In the genomic region with DNA sequence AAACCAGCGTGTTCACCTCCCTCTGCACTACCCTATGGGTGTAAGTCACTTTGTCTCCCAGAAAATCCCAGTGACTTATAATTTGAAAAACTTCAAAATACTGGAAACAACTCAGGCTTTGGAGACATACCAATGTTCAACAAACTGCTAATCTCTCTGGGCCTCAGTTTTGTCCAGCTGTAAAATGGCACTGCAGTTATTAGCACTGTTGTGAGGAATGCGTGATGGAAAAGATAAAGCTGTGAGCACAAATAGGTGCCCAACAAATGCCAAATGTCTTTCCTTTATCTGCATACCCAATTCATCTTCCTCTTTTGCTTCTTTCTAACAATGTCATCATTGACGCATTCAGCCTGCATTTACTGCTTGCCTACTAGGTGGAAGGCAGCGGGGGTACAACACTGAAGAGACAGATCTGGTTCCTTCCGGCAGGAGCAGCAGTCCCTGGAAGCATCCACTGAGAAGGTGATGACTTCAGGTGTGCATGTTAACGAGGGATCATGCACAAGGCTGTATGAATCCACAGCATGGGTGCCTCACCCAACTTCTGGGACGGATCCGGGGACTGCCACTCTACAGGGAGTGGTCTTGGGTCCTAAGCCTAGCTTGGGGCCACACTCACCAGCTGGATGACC, we compare ENCODE assay signal across 11 cellular contexts.
DNase-seq lines count a peak whose midpoint lies in the region; ATAC-seq and TF ChIP-seq lines count a peak whose summit lies in the region.
"Had no signal": no experiment of that assay in that cellular context is flagged by ENCODE, and none has a peak within 500 bp of the region (broad histone marks: within the 10 kb centered on the region; RNA-seq: fewer than 3 reads in every experiment).

No MANE protein-coding gene starts in this region.

- H3F3A ChIP-seq in SU-DHL-6 (ENCODE audit: insufficient read depth) = peaks cover 95% of the 10 kb centered on the region

- H3K9me3 ChIP-seq in SU-DHL-6 (ENCODE audit: insufficient read depth, low read length) (no peaks in the 10 kb centered on the region), testis (no peaks in the 10 kb centered on the region), gastrocnemius medialis (no peaks in the 10 kb centered on the region)
- H3K9me3 ChIP-seq: BE2C, SJSA1 had no signal

- CTCF ChIA-PET in activated naive CD4-positive, alpha-beta T cell treated with anti-CD3 and anti-CD28 coated beads for 36 hours (lab: Charles Lee) = interaction anchor here (1.0 to 2.7 kb wide), 4 partner anchors 10 to 81 kb away, joined by 3 to 18 read pairs (median 5); no protein-coding TSS in a partner anchor

- TF ChIP-seq POLR2A in testis (IDR thresholded peaks at IDR 0.05) (no peak), gastrocnemius medialis (IDR thresholded peaks at IDR 0.05) (no peak)

- no peak overlapping the region for H3K4me3 Mint-ChIP-seq in activated naive CD4-positive, alpha-beta T cell treated with anti-CD3 and anti-CD28 coated beads for 36 hours

- H3K9me3 Mint-ChIP-seq in activated naive CD4-positive, alpha-beta T cell treated with anti-CD3 and anti-CD28 coated beads for 36 hours = no peaks in the 10 kb centered on the region

- in situ Hi-C loops in gastrocnemius medialis (cut with MboI; ENCODE audit: low sequenced_read_pairs in 4 of 4) = no loop called here

- no peaks in the 10 kb centered on the region for H3K27me3 Mint-ChIP-seq in activated naive CD4-positive, alpha-beta T cell treated with anti-CD3 and anti-CD28 coated beads for 36 hours (ENCODE audit: low read depth)

- intact Hi-C loops in activated naive CD4-positive, alpha-beta T cell treated with anti-CD3 and anti-CD28 coated beads for 36 hours (cut with micrococcal nuclease) = loop anchor here (1.0 kb wide), 2 partner anchors 9 to 30 kb away; no protein-coding TSS in a partner anchor
- intact Hi-C loops in testis (cut with DNase I; ENCODE audit: low total_unique reads) = no loop called here
- intact Hi-C loops in gastrocnemius medialis (cut with DNase I; ENCODE audit: low total_unique reads) = loop anchor here (5.0 kb wide), 3 partner anchors 36 to 124 kb away; partner anchors contain the start of gene USP36

- H3K36me3 Mint-ChIP-seq in activated naive CD4-positive, alpha-beta T cell treated with anti-CD3 and anti-CD28 coated beads for 36 hours (ENCODE audit: low read depth) = no peaks in the 10 kb centered on the region

- DNase-seq in activated naive CD4-positive, alpha-beta T cell treated with anti-CD3 and anti-CD28 coated beads for 36 hours = no peak
- DNase-seq in activated naive CD4-positive, alpha-beta T cell (lab: John Stamatoyannopoulos, UW) = no peak
- DNase-seq in epithelial cell of prostate (ENCODE audit: low read depth, low spot score) (no peak), NCI-H1930 (lab: John Stamatoyannopoulos, UW) (no peak), testis (no peak), gastrocnemius medialis (no peak)

- peak overlapping the region; percentile 8 for H3K4me3 ChIP-seq in SU-DHL-6 (ENCODE audit: insufficient read depth, low read length, poor library complexity, severe bottlenecking)
- H3K4me3 ChIP-seq in testis = no peak overlapping the region
- H3K4me3 ChIP-seq in gastrocnemius medialis = no peak overlapping the region
- H3K4me3 ChIP-seq: SJSA1, smooth muscle cell had no signal

- H4K20me1 ChIP-seq in SU-DHL-6 (ENCODE audit: low read depth, low read length) = no peaks in the 10 kb centered on the region

- TF ChIP-seq CTCF in SU-DHL-6 (IDR thresholded peaks at IDR 0.05; ENCODE audit: insufficient read depth, low read length, poor library complexity, severe bottlenecking) = no peak
- no peak for TF ChIP-seq CTCF in testis (IDR thresholded peaks at IDR 0.05)
- TF ChIP-seq CTCF in gastrocnemius medialis (IDR thresholded peaks at IDR 0.05 in 4 of 5, conservative IDR thresholded peaks at IDR 0.05 in 1 of 5) = no peak

- H3K36me3 ChIP-seq in SU-DHL-6 (ENCODE audit: low read length) (no peaks in the 10 kb centered on the region), testis (ENCODE audit: low read depth, missing control alignments) (no peaks in the 10 kb centered on the region), gastrocnemius medialis (no peaks in the 10 kb centered on the region)
- H3K36me3 ChIP-seq: BE2C, SJSA1 had no signal

- H3K79me2 ChIP-seq in SU-DHL-6 (ENCODE audit: insufficient read depth, low read length) = peaks cover 100% of the 10 kb centered on the region

- H3K27ac ChIP-seq in SU-DHL-6 (ENCODE audit: low read depth, low read length) = peak overlapping the region; percentile 96
- H3K27ac ChIP-seq in epithelial cell of prostate = peak overlapping the region; percentile 19
- peak overlapping the region; percentile 72 for H3K27ac ChIP-seq in temporal lobe (ENCODE audit: low read depth, low read length)
- H3K27ac ChIP-seq in testis = no peak overlapping the region
- peak overlapping the region in 2 of 4 donors; percentile 82 to 84 for H3K27ac ChIP-seq in gastrocnemius medialis
- H3K27ac ChIP-seq: SJSA1 had no signal

- peak overlapping the region; percentile 88 for H3K4me2 ChIP-seq in SU-DHL-6 (ENCODE audit: low read depth, low read length, poor library complexity, severe bottlenecking)
- H3K4me2 ChIP-seq: smooth muscle cell had no signal

- WGBS in testis, 2 donors = 83 to 93% methylated on average over 7 to 8 of the region's 8 CpGs

- peaks cover 94% of the 10 kb centered on the region for H3K4me1 Mint-ChIP-seq in activated naive CD4-positive, alpha-beta T cell treated with anti-CD3 and anti-CD28 coated beads for 36 hours (ENCODE audit: low read depth)

- peak overlapping the region; percentile 64 for H3K9ac ChIP-seq in SU-DHL-6 (ENCODE audit: low read length)

- H3K4me1 ChIP-seq in testis = peaks cover 15% of the 10 kb centered on the region
- peaks cover 65 to 68% of the 10 kb centered on the region in 2 donors for H3K4me1 ChIP-seq in gastrocnemius medialis

- no peaks in the 10 kb centered on the region for H3K9me2 ChIP-seq in SU-DHL-6 (replicated peaks; ENCODE audit: insufficient read depth, low read length)

- H2AFZ ChIP-seq in SU-DHL-6 (ENCODE audit: low read depth, low read length, severe bottlenecking) = no peak overlapping the region

- H3K27me3 ChIP-seq in SU-DHL-6 (ENCODE audit: low read length) (no peaks in the 10 kb centered on the region), testis (no peaks in the 10 kb centered on the region), gastrocnemius medialis (no peaks in the 10 kb centered on the region)
- H3K27me3 ChIP-seq: BE2C, SJSA1 had no signal

- H3K27ac Mint-ChIP-seq in activated naive CD4-positive, alpha-beta T cell treated with anti-CD3 and anti-CD28 coated beads for 36 hours = peak overlapping the region; percentile 90

- no peak for ATAC-seq in gastrocnemius medialis

Comparison
In these comparisons a context has a peak if more than half of its experiments do, and no peak if none do; other contexts are left out.
1. H3K27ac ChIP-seq: peak in SU-DHL-6 (single experiment), epithelial cell of prostate (single experiment) and temporal lobe (single experiment); none in testis (0 of 2).